ENCODE assay signal across 15 cellular contexts in the genomic region with DNA sequence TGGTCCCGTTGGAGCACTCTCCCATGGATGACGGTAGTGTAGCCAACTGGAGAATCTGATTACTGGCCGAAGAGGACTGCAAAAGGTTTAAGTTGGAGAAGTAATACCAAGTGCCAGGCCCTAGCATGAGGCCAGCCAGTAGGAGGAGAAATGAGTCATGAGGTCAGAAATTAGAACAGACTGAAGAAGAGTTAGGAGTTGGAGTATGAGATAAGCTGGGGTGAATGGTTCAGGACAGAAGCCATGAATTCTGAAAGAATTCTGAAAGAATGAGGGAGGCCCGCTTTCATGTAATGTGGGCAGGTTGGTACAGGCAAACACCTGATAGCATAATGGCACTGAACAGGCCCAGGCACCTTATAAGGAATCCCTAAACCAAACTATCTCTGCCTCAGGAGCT. TPM values are rescaled to one million over a fixed set of nuclear protein-coding genes. Genes with fewer than 3 reads are reported as not detected.
A peak's percentile ranks its signal among the peaks of the same experiment; 100 is the strongest.
DNase-seq lines count a peak whose midpoint lies in the region; ATAC-seq and TF ChIP-seq lines count a peak whose summit lies in the region.
"Had no signal": no experiment of that assay in that cellular context is flagged by ENCODE, and none has a peak within 500 bp of the region (broad histone marks: within the 10 kb centered on the region; RNA-seq: fewer than 3 reads in every experiment).

No MANE protein-coding gene starts in this region.

- peak overlapping the region; percentile 24 for H3K27ac Mint-ChIP-seq in activated T-helper 2 cell treated with anti-CD3 and anti-CD28 coated beads, Interferon-gamma antibody, Interleukin-2, Interleukin-4, amounts not matched to agents 10 μg/mL and 5 μg/mL and 100 μg/mL, durations not matched to agents 14 hours and 24 hours and 36 hours
- H3K27ac Mint-ChIP-seq: HFFc6, IgD-negative memory B cell, memory B cell had no signal

- no peaks in the 10 kb centered on the region for H3K79me2 ChIP-seq in GM23248 (ENCODE audit: insufficient read depth)

- in situ Hi-C loops in GM23248 (cut with MboI): no loop called here

- no peaks in the 10 kb centered on the region for H3K9me3 ChIP-seq in GM23248 (ENCODE audit: low read depth)

- H3K4me1 Mint-ChIP-seq in activated T-helper 2 cell treated with anti-CD3 and anti-CD28 coated beads, Interferon-gamma antibody, Interleukin-2, Interleukin-4, amounts not matched to agents 10 μg/mL and 5 μg/mL and 100 μg/mL, durations not matched to agents 14 hours and 24 hours and 36 hours (ENCODE audit: low read depth): peaks cover 27% of the 10 kb centered on the region
- H3K4me1 Mint-ChIP-seq: memory B cell had no signal

- H3K4me2 ChIP-seq in GM23248 (ENCODE audit: unreplicated experiment): no peak overlapping the region

- H3F3A ChIP-seq in GM23248 (ENCODE audit: insufficient read depth): no peaks in the 10 kb centered on the region

- H3K9me2 ChIP-seq in GM23248 (ENCODE audit: insufficient read depth): no peaks in the 10 kb centered on the region

- H3K4me3 ChIP-seq in GM23248: no peak overlapping the region
- H3K4me3 ChIP-seq in NB4 (ENCODE audit: low read depth, low read length): no peak overlapping the region

- 43 to 49% methylated on average over 4 of the region's 4 CpGs for WGBS in GM23248 (ENCODE audit: low coverage in 1 of 2, low lambda C conversion rate in 2 of 2, missing lambda C conversion rate in 2 of 2), 2 experiments

- H3K36me3 ChIP-seq in GM23248 (ENCODE audit: low read depth): no peaks in the 10 kb centered on the region

- H3K27me3 Mint-ChIP-seq in activated T-helper 2 cell treated with anti-CD3 and anti-CD28 coated beads, Interferon-gamma antibody, Interleukin-2, Interleukin-4, amounts not matched to agents 10 μg/mL and 5 μg/mL and 100 μg/mL, durations not matched to agents 14 hours and 24 hours and 36 hours (ENCODE audit: low read depth): no peaks in the 10 kb centered on the region
- H3K27me3 Mint-ChIP-seq: memory B cell had no signal

- ATAC-seq in HG03565 (IDR thresholded peaks at IDR 0.05; ENCODE audit: unreplicated experiment) (no peak), GM21723 (IDR thresholded peaks at IDR 0.05; ENCODE audit: unreplicated experiment) (no peak)

- DNase-seq in GM23248 (peak; percentile 2), NB4 (ENCODE audit: low read depth) (peak; percentile 39), iPS-NIHi7 (ENCODE audit: extremely low spot score) (peak; percentile 22), LoVo (ENCODE audit: low spot score) (no peak), occipital lobe (lab: John Stamatoyannopoulos, UW) (no peak)
- DNase-seq in activated T-helper 2 cell treated with anti-CD3 and anti-CD28 coated beads, Interferon-gamma antibody, Interleukin-2, Interleukin-4, amounts not matched to agents 10 μg/mL and 5 μg/mL and 100 μg/mL, durations not matched to agents 14 hours and 24 hours and 36 hours (ENCODE audit: low spot score): no peak
- DNase-seq: activated CD8-positive, alpha-beta memory T cell treated with anti-CD3 and anti-CD28 coated beads, Interleukin-2, amount 50 U/mL, for 48 hours; activated naive CD4-positive, alpha-beta T cell treated with anti-CD3 and anti-CD28 coated beads, Interleukin-2, amount 50 U/mL, for 16 hours; foreskin melanocyte; HFFc6; stimulated activated CD4-positive, alpha-beta T cell treated with anti-CD3 and anti-CD28 coated beads, Interleukin-15, amount 100 ng/mL, for 24 hours had no signal

- no peak overlapping the region for H3K4me3 Mint-ChIP-seq in activated T-helper 2 cell treated with anti-CD3 and anti-CD28 coated beads, Interferon-gamma antibody, Interleukin-2, Interleukin-4, amounts not matched to agents 10 μg/mL and 5 μg/mL and 100 μg/mL, durations not matched to agents 14 hours and 24 hours and 36 hours (ENCODE audit: low read depth)
- H3K4me3 Mint-ChIP-seq: HFFc6, IgD-negative memory B cell, memory B cell had no signal

- TF ChIP-seq POLR2A in NB4 (IDR thresholded peaks at IDR 0.05; ENCODE audit: extremely low read depth, insufficient read length): no peak

- H3K36me3 Mint-ChIP-seq in activated T-helper 2 cell treated with anti-CD3 and anti-CD28 coated beads, Interferon-gamma antibody, Interleukin-2, Interleukin-4, amounts not matched to agents 10 μg/mL and 5 μg/mL and 100 μg/mL, durations not matched to agents 14 hours and 24 hours and 36 hours (ENCODE audit: low read depth): no peaks in the 10 kb centered on the region
- H3K36me3 Mint-ChIP-seq: IgD-negative memory B cell, memory B cell had no signal

- no peaks in the 10 kb centered on the region for H3K27me3 ChIP-seq in GM23248 (replicated peaks; ENCODE audit: insufficient read depth)

- no peak overlapping the region for H3K27ac ChIP-seq in GM23248

- H3K4me1 ChIP-seq in GM23248 (ENCODE audit: insufficient read depth): no peaks in the 10 kb centered on the region

- no peaks in the 10 kb centered on the region for H4K20me1 ChIP-seq in GM23248 (ENCODE audit: insufficient read depth)

- TF ChIP-seq CTCF in NB4 (IDR thresholded peaks at IDR 0.05; ENCODE audit: low read depth, low read length): no peak

- H2AFZ ChIP-seq in GM23248: no peak overlapping the region

- H3K9me3 Mint-ChIP-seq in activated T-helper 2 cell treated with anti-CD3 and anti-CD28 coated beads, Interferon-gamma antibody, Interleukin-2, Interleukin-4, amounts not matched to agents 10 μg/mL and 5 μg/mL and 100 μg/mL, durations not matched to agents 14 hours and 24 hours and 36 hours: no peaks in the 10 kb centered on the region
- H3K9me3 Mint-ChIP-seq: memory B cell had no signal

- no peak overlapping the region for H3K9ac ChIP-seq in GM23248

- intact Hi-C loops in activated T-helper 2 cell treated with anti-CD3 and anti-CD28 coated beads, Interferon-gamma antibody, Interleukin-2, Interleukin-4, amounts not matched to agents 10 μg/mL and 5 μg/mL and 100 μg/mL, durations not matched to agents 14 hours and 24 hours and 36 hours (cut with micrococcal nuclease): no loop called here

RNA-seq across cellular contexts. Expression of a gene that starts 18.4 kb away (rescaled TPM):
- 1.0 and 1.1 TPM in 2 replicates for total RNA-seq in GM23248 (2014; rRNA removed; shearing (Covaris generic))
- 0.74 and 1.1 TPM in 2 replicates for polyA plus RNA-seq in GM23248 (2016; fragmentation: Nextera tagmentation; extraction: Ambion mirVana)
- 108 and 115 TPM in 2 replicates for total RNA-seq in activated T-helper 2 cell treated with anti-CD3 and anti-CD28 coated beads, Interferon-gamma antibody, Interleukin-2, Interleukin-4, amounts not matched to agents 10 μg/mL and 5 μg/mL and 100 μg/mL, durations not matched to agents 14 hours and 24 hours and 36 hours
- 0.78 TPM for total RNA-seq in occipital lobe

Comparison
In these comparisons a context has a peak if more than half of its experiments do, and no peak if none do; other contexts are left out.
1. DNase-seq: peak in GM23248 (single experiment), NB4 (single experiment) and iPS-NIHi7 (single experiment); none in activated T-helper 2 cell treated with anti-CD3 and anti-CD28 coated beads, Interferon-gamma antibody, Interleukin-2, Interleukin-4, amounts not matched to agents 10 μg/mL and 5 μg/mL and 100 μg/mL, durations not matched to agents 14 hours and 24 hours and 36 hours (single experiment), LoVo (single experiment) and occipital lobe (single experiment).
2. RNA of a gene that starts 18.4 kb away (total RNA-seq): 108 to 115 TPM in activated T-helper 2 cell treated with anti-CD3 and anti-CD28 coated beads, Interferon-gamma antibody, Interleukin-2, Interleukin-4, amounts not matched to agents 10 μg/mL and 5 μg/mL and 100 μg/mL, durations not matched to agents 14 hours and 24 hours and 36 hours; 1.0 to 1.1 TPM in GM23248 and 0.78 TPM in occipital lobe (single experiment); every median in the first group is over 10 times any median in the second.